Comparison of ENCODE assay signal across 1 cellular context in the genomic region with DNA sequence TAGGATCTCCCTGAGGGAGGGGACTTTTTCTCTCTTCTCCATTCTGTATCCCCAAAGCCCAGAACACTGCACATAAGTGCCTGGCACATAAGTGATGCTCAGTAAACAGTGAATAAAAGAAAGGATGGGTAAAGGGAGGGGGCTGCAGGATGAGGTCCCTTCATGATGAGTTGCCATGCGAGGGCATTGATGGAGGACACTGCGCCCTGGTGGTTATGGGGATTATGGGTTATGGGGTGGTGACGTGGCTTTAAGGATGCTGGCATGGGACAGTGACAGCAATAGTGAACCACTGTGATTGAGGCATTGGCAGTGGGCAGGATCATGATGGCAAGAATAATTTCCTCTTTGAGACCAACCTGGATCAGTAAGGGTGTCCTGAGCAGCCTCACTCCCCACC.
TF ChIP-seq lines count a peak whose summit lies in the region.

No MANE protein-coding gene starts in this region.

TF ChIP-seq in HepG2, 621 proteins besides CTCF, POLR2A, EP300 and RAD21 (continued from another document):
- TF ChIP-seq, protein P1, sequence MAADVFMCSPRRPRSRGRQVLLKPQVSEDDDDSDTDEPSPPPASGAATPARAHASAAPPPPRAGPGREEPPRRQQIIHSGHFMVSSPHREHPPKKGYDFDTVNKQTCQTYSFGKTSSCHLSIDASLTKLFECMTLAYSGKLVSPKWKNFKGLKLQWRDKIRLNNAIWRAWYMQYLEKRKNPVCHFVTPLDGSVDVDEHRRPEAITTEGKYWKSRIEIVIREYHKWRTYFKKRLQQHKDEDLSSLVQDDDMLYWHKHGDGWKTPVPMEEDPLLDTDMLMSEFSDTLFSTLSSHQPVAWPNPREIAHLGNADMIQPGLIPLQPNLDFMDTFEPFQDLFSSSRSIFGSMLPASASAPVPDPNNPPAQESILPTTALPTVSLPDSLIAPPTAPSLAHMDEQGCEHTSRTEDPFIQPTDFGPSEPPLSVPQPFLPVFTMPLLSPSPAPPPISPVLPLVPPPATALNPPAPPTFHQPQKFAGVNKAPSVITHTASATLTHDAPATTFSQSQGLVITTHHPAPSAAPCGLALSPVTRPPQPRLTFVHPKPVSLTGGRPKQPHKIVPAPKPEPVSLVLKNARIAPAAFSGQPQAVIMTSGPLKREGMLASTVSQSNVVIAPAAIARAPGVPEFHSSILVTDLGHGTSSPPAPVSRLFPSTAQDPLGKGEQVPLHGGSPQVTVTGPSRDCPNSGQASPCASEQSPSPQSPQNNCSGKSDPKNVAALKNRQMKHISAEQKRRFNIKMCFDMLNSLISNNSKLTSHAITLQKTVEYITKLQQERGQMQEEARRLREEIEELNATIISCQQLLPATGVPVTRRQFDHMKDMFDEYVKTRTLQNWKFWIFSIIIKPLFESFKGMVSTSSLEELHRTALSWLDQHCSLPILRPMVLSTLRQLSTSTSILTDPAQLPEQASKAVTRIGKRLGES (CRISPR knock-in tag; IDR thresholded peaks at IDR 0.05; ENCODE audit: borderline replicate concordance), result no peak
- TF ChIP-seq ADNP (CRISPR knock-in tag; IDR thresholded peaks at IDR 0.05), result no peak
- no peak for TF ChIP-seq ZNF782 (CRISPR knock-in tag; IDR thresholded peaks at IDR 0.05; ENCODE audit: borderline replicate concordance)
- no peak for TF ChIP-seq ARID2 (CRISPR knock-in tag; IDR thresholded peaks at IDR 0.05; ENCODE audit: borderline replicate concordance)
- TF ChIP-seq GPN1 (CRISPR knock-in tag; IDR thresholded peaks at IDR 0.05; ENCODE audit: borderline replicate concordance), result no peak
- no peak for TF ChIP-seq ZMYM3 (CRISPR knock-in tag; IDR thresholded peaks at IDR 0.05)
- no peak for TF ChIP-seq MAFG (CRISPR knock-in tag; IDR thresholded peaks at IDR 0.05)
